ENCODE assay signal across 22 cellular contexts in the genomic region with DNA sequence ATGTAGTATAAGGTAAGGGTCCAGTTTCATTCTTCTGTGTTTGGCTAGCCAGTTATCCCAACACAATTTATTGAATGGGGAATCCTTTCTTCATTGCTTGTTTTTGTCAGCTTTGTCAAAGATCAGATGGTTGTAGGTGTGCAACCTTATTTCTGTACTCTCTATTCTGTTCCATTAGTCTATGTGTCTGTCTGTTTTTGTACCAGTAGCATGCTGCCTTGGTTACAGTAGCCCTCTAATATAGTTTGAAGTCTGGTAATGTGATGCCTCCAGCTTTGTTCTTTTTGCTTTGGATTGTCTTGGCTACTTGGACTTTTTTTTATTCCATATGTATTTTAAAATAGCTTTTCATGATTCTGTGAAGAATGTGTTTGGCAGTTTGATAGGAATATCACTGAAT.
"Had no signal": no experiment of that assay in that cellular context is flagged by ENCODE, and none has a peak within 500 bp of the region (broad histone marks: within the 10 kb centered on the region; RNA-seq: fewer than 3 reads in every experiment).

No MANE protein-coding gene starts in this region.

- H3K27me3 ChIP-seq: left lung, neural progenitor cell, ovary, right atrium auricular region, right lobe of liver, suprapubic skin, tibial artery, uterus had no signal

- H3K4me2 ChIP-seq: neural progenitor cell had no signal

- H3K27ac ChIP-seq: left lung, lower lobe of right lung, neural progenitor cell, ovary, right atrium auricular region, right lobe of liver, suprapubic skin, thoracic aorta, tibial artery, uterus had no signal

- H3K4me3 ChIP-seq: left lung, lower lobe of right lung, neural progenitor cell, ovary, right atrium auricular region, right lobe of liver, suprapubic skin, thoracic aorta, tibial artery, uterus had no signal

- H3K36me3 ChIP-seq: left lung, lower lobe of right lung, neural progenitor cell, ovary, right atrium auricular region, right lobe of liver, suprapubic skin, thoracic aorta, tibial artery, uterus had no signal

- H3K4me1 ChIP-seq: left lung, lower lobe of right lung, neural progenitor cell, right atrium auricular region, right lobe of liver, suprapubic skin, tibial artery, uterus had no signal

- DNase-seq: hypothalamus; immature natural killer cell; kidney; left colon; left lung; lower lobe of right lung; mesendoderm; naive B cell; natural killer cell; nephron progenitor cell; ovary; right lobe of liver; stimulated activated CD4-positive, alpha-beta T cell treated with anti-CD3 and anti-CD28 coated beads, Interleukin-4, amount 100 ng/mL, for 24 hours; stimulated activated naive CD4-positive, alpha-beta T cell; tibial artery; trophoblast cell; uterus had no signal

- ATAC-seq: left colon; left lung; lower lobe of right lung; natural killer cell; right lobe of liver; stimulated activated effector memory CD8-positive, alpha-beta T cell treated with anti-CD3 and anti-CD28 coated beads, Interleukin-12 subunit alpha, Interleukin-12 subunit beta, amount 100 ng/mL, for 72 hours had no signal

- H3K9ac ChIP-seq: neural progenitor cell had no signal

- H3K9me3 ChIP-seq: lower lobe of right lung, ovary, right lobe of liver, suprapubic skin, thoracic aorta, tibial artery, uterus had no signal

- H2AFZ ChIP-seq: neural progenitor cell had no signal
